ENCODE assay signal across 18 cellular contexts in genomic region chr3:13193320-13194284, GRCh38.
DNase-seq lines count a peak whose midpoint lies in the region; ATAC-seq, FAIRE-seq and TF ChIP-seq lines count a peak whose summit lies in the region.
"Had no signal": no experiment of that assay in that cellular context is flagged by ENCODE, and none has a peak within 500 bp of the region (broad histone marks: within the 10 kb centered on the region; RNA-seq: fewer than 3 reads in every experiment).

No MANE protein-coding gene starts in this region.

- peaks cover 37% of the 10 kb centered on the region for H3K4me1 ChIP-seq in NT2/D1 (ENCODE audit: insufficient read depth, insufficient read length)
- H3K4me1 ChIP-seq in kidney (ENCODE audit: control insufficient read depth in 1 of 2, insufficient read depth in 1 of 2, low read depth in 1 of 2, low read length in 2 of 2) = no peaks in the 10 kb centered on the region
- H3K4me1 ChIP-seq: vagina had no signal

- no peak overlapping the region for H3K4me3 Mint-ChIP-seq in stimulated activated naive CD8-positive, alpha-beta T cell treated with anti-CD3 and anti-CD28 coated beads, Interleukin-15, amount 100 ng/mL, for 72 hours
- H3K4me3 Mint-ChIP-seq: CD4-positive, alpha-beta memory T cell had no signal

- H3K9me3 ChIP-seq in NT2/D1 (ENCODE audit: insufficient read depth, low read length) = no peaks in the 10 kb centered on the region
- H3K9me3 ChIP-seq in kidney (ENCODE audit: control insufficient read depth in 1 of 2, low read length in 2 of 2) = no peaks in the 10 kb centered on the region
- H3K9me3 ChIP-seq: mucosa of descending colon, vagina had no signal

- H3K27ac Mint-ChIP-seq in stimulated activated naive CD8-positive, alpha-beta T cell treated with anti-CD3 and anti-CD28 coated beads, Interleukin-15, amount 100 ng/mL, for 72 hours = peak overlapping the region; percentile 7 to 38

- H3K4me3 ChIP-seq in NT2/D1 (ENCODE audit: insufficient read length, low read depth) (no peak overlapping the region), kidney (ENCODE audit: low read length in 2 of 2) (no peak overlapping the region)
- H3K4me3 ChIP-seq: mucosa of descending colon, vagina had no signal

- DNase-seq in stimulated activated naive CD8-positive, alpha-beta T cell treated with anti-CD3 and anti-CD28 coated beads, Interleukin-15, amount 100 ng/mL, for 72 hours = no peak
- no peak for DNase-seq in stimulated activated naive CD8-positive, alpha-beta T cell treated with anti-CD3 and anti-CD28 coated beads, Interleukin-15, Interleukin-2, amounts not matched to agents 100 U/mL and 50 U/mL, for 24 hours
- DNase-seq in NT2/D1 (ENCODE audit: low read depth, low spot score) (no peak), kidney (peak; percentile 48), HCEC 1CT (no peak), mesenteric fat pad (ENCODE audit: low spot score) (no peak), islet precursor cell (no peak)
- DNase-seq: activated CD8-positive, alpha-beta memory T cell treated with anti-CD3 and anti-CD28 coated beads, Interleukin-2, amount 50 U/mL, for 4 hours; activated naive CD4-positive, alpha-beta T cell; CD4-positive, alpha-beta memory T cell; left colon; mucosa of descending colon; NCI-H1417 treated with DMSO at 0.1 percent for 48 hours; occipital lobe had no signal

- no peak for ATAC-seq in stimulated activated naive CD8-positive, alpha-beta T cell treated with anti-CD3 and anti-CD28 coated beads, Interleukin-15, amount 100 ng/mL, for 72 hours
- no peak for ATAC-seq in stimulated activated naive CD8-positive, alpha-beta T cell treated with anti-CD3 and anti-CD28 coated beads, Interleukin-15, Interleukin-2, amounts not matched to agents 100 U/mL and 50 U/mL, for 24 hours
- no peak for ATAC-seq in HG03342 (IDR thresholded peaks at IDR 0.05; ENCODE audit: unreplicated experiment)
- ATAC-seq: left colon, mucosa of descending colon had no signal

- H3K27ac ChIP-seq in kidney (ENCODE audit: low read depth in 2 of 2, low read length in 2 of 2) = no peak overlapping the region
- H3K27ac ChIP-seq: KMS-11, vagina had no signal

- peaks cover 7% of the 10 kb centered on the region for H3K27me3 Mint-ChIP-seq in stimulated activated naive CD8-positive, alpha-beta T cell treated with anti-CD3 and anti-CD28 coated beads, Interleukin-15, amount 100 ng/mL, for 72 hours

- H3K36me3 ChIP-seq in NT2/D1 (ENCODE audit: insufficient read depth, insufficient read length, low read length) (no peaks in the 10 kb centered on the region), kidney (ENCODE audit: control insufficient read depth in 1 of 2, insufficient read depth in 2 of 2, low read length in 2 of 2) (no peaks in the 10 kb centered on the region)
- H3K36me3 ChIP-seq: vagina had no signal

- H3K9me3 Mint-ChIP-seq in stimulated activated naive CD8-positive, alpha-beta T cell treated with anti-CD3 and anti-CD28 coated beads, Interleukin-15, amount 100 ng/mL, for 72 hours = peaks cover 6 to 10% of the 10 kb centered on the region in 2 donors

- H3K27me3 ChIP-seq in NT2/D1 (ENCODE audit: insufficient read depth, insufficient read length) = peaks cover 3% of the 10 kb centered on the region
- H3K27me3 ChIP-seq: vagina had no signal

- FAIRE-seq in kidney (lab: Jason Lieb, UNC) = no peak
- FAIRE-seq: colon had no signal

- no peak for TF ChIP-seq CTCF in kidney (IDR thresholded peaks at IDR 0.05; ENCODE audit: borderline replicate concordance, extremely low read depth, insufficient read depth)

- H3K9ac ChIP-seq in NT2/D1 (ENCODE audit: insufficient read length, low read depth) (peak overlapping the region; percentile 8), kidney (ENCODE audit: low read length in 2 of 2) (no peak overlapping the region)
- H3K9ac ChIP-seq: KMS-11 had no signal

- intact Hi-C loops in kidney (cut with DNase I) = no loop called here

- H3K4me1 Mint-ChIP-seq in stimulated activated naive CD8-positive, alpha-beta T cell treated with anti-CD3 and anti-CD28 coated beads, Interleukin-15, amount 100 ng/mL, for 72 hours = peaks cover 22% of the 10 kb centered on the region
